34 cellular contexts compared by ENCODE assay signal in the genomic region with DNA sequence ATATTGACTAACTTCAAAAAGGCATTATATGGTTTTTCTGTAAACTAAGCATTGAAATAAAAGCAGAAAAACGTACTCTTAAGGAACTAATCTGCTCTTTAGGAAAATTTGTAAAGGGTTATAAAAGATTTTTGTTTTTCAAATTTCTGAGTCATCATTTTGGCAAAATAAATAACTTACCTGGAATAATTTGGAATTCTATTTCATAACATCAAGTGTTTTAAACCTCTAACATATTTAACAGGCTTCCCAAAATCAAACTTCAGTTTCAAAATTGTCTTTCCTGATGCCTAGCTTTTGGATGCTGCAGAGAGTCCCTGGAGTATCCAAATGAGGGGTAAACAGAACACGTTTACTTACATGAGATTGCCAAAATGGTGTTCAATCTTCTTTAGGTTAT.
"Had no signal": no experiment of that assay in that cellular context is flagged by ENCODE, and none has a peak within 500 bp of the region (broad histone marks: within the 10 kb centered on the region; RNA-seq: fewer than 3 reads in every experiment).

No MANE protein-coding gene starts in this region.

- H3K4me1 ChIP-seq: ascending aorta, colonic mucosa, esophagus muscularis mucosa, foreskin keratinocyte, gastroesophageal sphincter had no signal

- H3K36me3 ChIP-seq: cardiac muscle cell had no signal

- DNase-seq: activated CD4-positive, alpha-beta memory T cell treated with anti-CD3 and anti-CD28 coated beads for 36 hours; activated CD4-positive, alpha-beta T cell treated with anti-CD3 and anti-CD28 coated beads for 36 hours; activated CD4-positive, alpha-beta T cell treated with anti-CD3 and anti-CD28 coated beads, Interleukin-2, amount 10 ng/mL, durations not matched to agents 24 days and 14 days; activated CD4-positive, CD25-positive, alpha-beta regulatory T cell; activated CD4-positive, CD25-positive, alpha-beta regulatory T cell treated with anti-CD3 and anti-CD28 coated beads, Interleukin-2, amount 50 U/mL, for 72 hours; activated CD8-positive, alpha-beta memory T cell treated with anti-CD3 and anti-CD28 coated beads, Interleukin-2, amount 10 ng/mL, durations not matched to agents 7 days and 5 days; activated CD8-positive, alpha-beta memory T cell treated with anti-CD3 and anti-CD28 coated beads, Interleukin-2, amount 50 U/mL, for 4 hours; activated CD8-positive, alpha-beta T cell treated with anti-CD3 and anti-CD28 coated beads, Interleukin-2, amount 10 ng/mL, durations not matched to agents 7 days and 5 days; activated effector memory CD4-positive, alpha-beta T cell treated with anti-CD3 and anti-CD28 coated beads, Interleukin-2, amount 50 U/mL, for 16 hours; activated naive CD4-positive, alpha-beta T cell treated with anti-CD3 and anti-CD28 coated beads for 36 hours; activated naive CD8-positive, alpha-beta T cell treated with anti-CD3 and anti-CD28 coated beads for 36 hours; activated naive CD8-positive, alpha-beta T cell treated with anti-CD3 and anti-CD28 coated beads, Interleukin-2, amount 50 U/mL, for 24 hours; activated T-cell treated with anti-CD3 and anti-CD28 coated beads, Interleukin-2, amount 50 U/mL, for 1 hour; activated T-cell treated with anti-CD3 and anti-CD28 coated beads, Interleukin-2, amount 50 U/mL, for 48 hours; central memory CD4-positive, alpha-beta T cell; cerebellar nuclear complex; colonic mucosa; effector CD8-positive, alpha-beta T cell; erythroblast; foreskin keratinocyte; heart right ventricle; T-helper 1 cell; T-helper 17 cell; T1000 had no signal

- H3K4me1 Mint-ChIP-seq: brain, T-helper 17 cell had no signal

- H3K27ac Mint-ChIP-seq: activated CD4-positive, alpha-beta memory T cell treated with anti-CD3 and anti-CD28 coated beads for 36 hours; activated CD4-positive, alpha-beta T cell treated with anti-CD3 and anti-CD28 coated beads for 36 hours; activated CD4-positive, alpha-beta T cell treated with anti-CD3 and anti-CD28 coated beads, Interleukin-2, amount 10 ng/mL, durations not matched to agents 24 days and 14 days; activated CD8-positive, alpha-beta memory T cell treated with anti-CD3 and anti-CD28 coated beads, Interleukin-2, amount 10 ng/mL, durations not matched to agents 7 days and 5 days; activated CD8-positive, alpha-beta T cell treated with anti-CD3 and anti-CD28 coated beads, Interleukin-2, amount 10 ng/mL, durations not matched to agents 7 days and 5 days; activated naive CD4-positive, alpha-beta T cell treated with anti-CD3 and anti-CD28 coated beads for 36 hours; activated naive CD4-positive, alpha-beta T cell treated with anti-CD3 and anti-CD28 coated beads, Interleukin-2, amount 50 U/mL, for 24 hours; activated naive CD8-positive, alpha-beta T cell treated with anti-CD3 and anti-CD28 coated beads for 36 hours; activated naive CD8-positive, alpha-beta T cell treated with anti-CD3 and anti-CD28 coated beads, Interleukin-2, amount 50 U/mL, for 24 hours; activated T-helper 1 cell treated with anti-CD3 and anti-CD28 coated beads, Interleukin-12 subunit alpha, Interleukin-12 subunit beta, Interleukin-2, Interleukin-4 antibody, amounts not matched to agents 30 ng/mL and 10 ng/mL and 1 ng/mL, durations not matched to agents 14 hours and 24 hours and 36 hours; activated T-helper 2 cell treated with anti-CD3 and anti-CD28 coated beads, Interferon-gamma antibody, Interleukin-2, Interleukin-4, amounts not matched to agents 10 μg/mL and 5 μg/mL and 100 μg/mL, durations not matched to agents 14 hours and 24 hours and 36 hours; brain; T-helper 17 cell; T-helper 2 cell treated with Interferon-gamma antibody and Interleukin-4, amounts not matched to agents 5 μg/mL and 100 μg/mL, for 36 hours had no signal

- H3K9me3 Mint-ChIP-seq: activated CD4-positive, alpha-beta T cell treated with anti-CD3 and anti-CD28 coated beads, Interleukin-2, amount 10 ng/mL, durations not matched to agents 24 days and 14 days had no signal

- H3K27me3 ChIP-seq: ascending aorta, breast epithelium, cardiac muscle cell, colonic mucosa, esophagus muscularis mucosa, foreskin keratinocyte, gastroesophageal sphincter, heart right ventricle had no signal

- H3K4me3 ChIP-seq: ascending aorta, breast epithelium, cardiac muscle cell, colonic mucosa, esophagus muscularis mucosa, gastroesophageal sphincter, heart right ventricle had no signal

- H3K27me3 Mint-ChIP-seq: activated CD4-positive, alpha-beta memory T cell treated with anti-CD3 and anti-CD28 coated beads for 36 hours; activated CD4-positive, alpha-beta T cell treated with anti-CD3 and anti-CD28 coated beads for 36 hours; activated CD4-positive, alpha-beta T cell treated with anti-CD3 and anti-CD28 coated beads, Interleukin-2, amount 10 ng/mL, durations not matched to agents 24 days and 14 days; activated CD8-positive, alpha-beta memory T cell treated with anti-CD3 and anti-CD28 coated beads, Interleukin-2, amount 10 ng/mL, durations not matched to agents 7 days and 5 days; activated naive CD4-positive, alpha-beta T cell treated with anti-CD3 and anti-CD28 coated beads, Interleukin-2, amount 50 U/mL, for 24 hours; activated naive CD8-positive, alpha-beta T cell treated with anti-CD3 and anti-CD28 coated beads for 36 hours; activated naive CD8-positive, alpha-beta T cell treated with anti-CD3 and anti-CD28 coated beads, Interleukin-2, amount 50 U/mL, for 24 hours; brain; T-helper 17 cell had no signal

- H3K4me3 Mint-ChIP-seq: activated CD4-positive, alpha-beta memory T cell treated with anti-CD3 and anti-CD28 coated beads for 36 hours; activated CD4-positive, alpha-beta T cell treated with anti-CD3 and anti-CD28 coated beads for 36 hours; activated CD4-positive, alpha-beta T cell treated with anti-CD3 and anti-CD28 coated beads, Interleukin-2, amount 10 ng/mL, durations not matched to agents 24 days and 14 days; activated CD8-positive, alpha-beta memory T cell treated with anti-CD3 and anti-CD28 coated beads, Interleukin-2, amount 10 ng/mL, durations not matched to agents 7 days and 5 days; activated CD8-positive, alpha-beta T cell treated with anti-CD3 and anti-CD28 coated beads, Interleukin-2, amount 10 ng/mL, durations not matched to agents 7 days and 5 days; activated naive CD4-positive, alpha-beta T cell treated with anti-CD3 and anti-CD28 coated beads for 36 hours; activated naive CD4-positive, alpha-beta T cell treated with anti-CD3 and anti-CD28 coated beads, Interleukin-2, amount 50 U/mL, for 24 hours; activated naive CD8-positive, alpha-beta T cell treated with anti-CD3 and anti-CD28 coated beads for 36 hours; activated naive CD8-positive, alpha-beta T cell treated with anti-CD3 and anti-CD28 coated beads, Interleukin-2, amount 50 U/mL, for 24 hours; activated T-helper 1 cell treated with anti-CD3 and anti-CD28 coated beads, Interleukin-12 subunit alpha, Interleukin-12 subunit beta, Interleukin-2, Interleukin-4 antibody, amounts not matched to agents 30 ng/mL and 10 ng/mL and 1 ng/mL, durations not matched to agents 14 hours and 24 hours and 36 hours; brain; T-helper 17 cell; T-helper 2 cell treated with Interferon-gamma antibody and Interleukin-4, amounts not matched to agents 5 μg/mL and 100 μg/mL, for 36 hours had no signal

- ATAC-seq: activated CD4-positive, alpha-beta T cell treated with anti-CD3 and anti-CD28 coated beads for 36 hours; activated CD8-positive, alpha-beta memory T cell treated with anti-CD3 and anti-CD28 coated beads, Interleukin-2, amount 10 ng/mL, durations not matched to agents 7 days and 5 days; activated CD8-positive, alpha-beta T cell treated with anti-CD3 and anti-CD28 coated beads, Interleukin-2, amount 10 ng/mL, durations not matched to agents 7 days and 5 days; activated naive CD8-positive, alpha-beta T cell treated with anti-CD3 and anti-CD28 coated beads, Interleukin-2, amount 50 U/mL, for 24 hours; foreskin keratinocyte; gastroesophageal sphincter; heart right ventricle; T-helper 17 cell had no signal

- H3K9me3 ChIP-seq: colonic mucosa had no signal

- H3K27ac ChIP-seq: ascending aorta, breast epithelium, cardiac muscle cell, colonic mucosa, esophagus muscularis mucosa, foreskin keratinocyte, gastroesophageal sphincter, heart right ventricle had no signal
